ENCODE assay signal across 22 cellular contexts in genomic region chr4:74944354-74944793, GRCh38. TPM values are rescaled to one million over a fixed set of nuclear protein-coding genes. Genes with fewer than 3 reads are reported as not detected.
DNase-seq lines count a peak whose midpoint lies in the region; ATAC-seq lines count a peak whose summit lies in the region.
"Had no signal": no experiment of that assay in that cellular context is flagged by ENCODE, and none has a peak within 500 bp of the region (broad histone marks: within the 10 kb centered on the region; RNA-seq: fewer than 3 reads in every experiment).

No MANE protein-coding gene starts in this region.

- H3K9me3 ChIP-seq in endocrine pancreas (ENCODE audit: control insufficient read depth, low read length), result no peaks in the 10 kb centered on the region
- H3K9me3 ChIP-seq: Caco-2, HAP-1, heart right ventricle, neutrophil had no signal

- ATAC-seq in HG02852 (IDR thresholded peaks at IDR 0.05; ENCODE audit: unreplicated experiment) (peak; percentile 53), GM21786 (IDR thresholded peaks at IDR 0.05; ENCODE audit: unreplicated experiment) (no peak), GM21825 (IDR thresholded peaks at IDR 0.05; ENCODE audit: unreplicated experiment) (no peak)
- ATAC-seq: sciatic nerve, SK-N-SH treated with all-trans-retinoic acid at 6 μM for 48 hours had no signal

- peak overlapping the region; percentile 25 for H3K4me3 ChIP-seq in endocrine pancreas (ENCODE audit: control insufficient read depth, insufficient read depth, low read length)
- H3K4me3 ChIP-seq: dorsolateral prefrontal cortex, HAP-1, heart right ventricle had no signal

- H3K36me3 ChIP-seq in endocrine pancreas (ENCODE audit: control insufficient read depth, insufficient read depth, low read length), result no peaks in the 10 kb centered on the region
- H3K36me3 ChIP-seq: HAP-1, heart right ventricle, neutrophil had no signal

- peaks cover 23% of the 10 kb centered on the region for H3K4me1 ChIP-seq in endocrine pancreas (ENCODE audit: control insufficient read depth, insufficient read depth, low read length)
- H3K4me1 ChIP-seq: HAP-1 had no signal

- H3K9ac ChIP-seq in endocrine pancreas (ENCODE audit: control insufficient read depth, insufficient read depth, low read length), result no peak overlapping the region

- DNase-seq in DMS153 (lab: John Stamatoyannopoulos, UW), result peak; percentile 72
- DNase-seq in NCI-H2196 treated with DMSO at 0.1 percent for 48 hours (lab: John Stamatoyannopoulos, UW; ENCODE audit: unreplicated experiment), result peak; percentile 18
- DNase-seq in H4 (ENCODE audit: low spot score), result no peak
- DNase-seq in RKO (ENCODE audit: low spot score), result no peak
- DNase-seq: activated CD4-positive, alpha-beta T cell treated with anti-CD3 and anti-CD28 coated beads, Interleukin-2, amount 50 U/mL, for 48 hours; activated naive CD8-positive, alpha-beta T cell treated with anti-CD3 and anti-CD28 coated beads, Interleukin-2, amount 10 ng/mL, durations not matched to agents 7 days and 5 days; dorsolateral prefrontal cortex; GDM1; heart right ventricle; KBM-7; NCI-H1092; NCI-H2227 treated with DMSO at 0.1 percent for 48 hours had no signal

- H3K27me3 ChIP-seq in endocrine pancreas (ENCODE audit: control insufficient read depth, insufficient read depth, low read length), result no peaks in the 10 kb centered on the region
- H3K27me3 ChIP-seq: dorsolateral prefrontal cortex, heart right ventricle, neutrophil had no signal

RNA-seq across cellular contexts. Expression of gene PARM1, which starts 11.5 kb away (rescaled TPM):
- total RNA-seq in H4 (2014; rRNA removed; shearing (Covaris generic)), result 3.4 and 4.3 TPM in 2 replicates
- total RNA-seq: activated naive CD8-positive, alpha-beta T cell treated with anti-CD3 and anti-CD28 coated beads, Interleukin-2, amount 10 ng/mL, durations not matched to agents 7 days and 5 days; activated T-helper 1 cell treated with anti-CD3 and anti-CD28 coated beads, Interleukin-12 subunit alpha, Interleukin-12 subunit beta, Interleukin-2, Interleukin-4 antibody, amounts not matched to agents 30 ng/mL and 10 ng/mL and 1 ng/mL, durations not matched to agents 14 hours and 24 hours and 36 hours had no signal

Comparison
In these comparisons a context has a peak if more than half of its experiments do, and no peak if none do; other contexts are left out.
1. DNase-seq: peak in DMS153 (single experiment) and NCI-H2196 treated with DMSO at 0.1 percent for 48 hours (single experiment); none in H4 (single experiment) and RKO (single experiment).